Comparison of ENCODE assay signal across 27 cellular contexts in the genomic region with DNA sequence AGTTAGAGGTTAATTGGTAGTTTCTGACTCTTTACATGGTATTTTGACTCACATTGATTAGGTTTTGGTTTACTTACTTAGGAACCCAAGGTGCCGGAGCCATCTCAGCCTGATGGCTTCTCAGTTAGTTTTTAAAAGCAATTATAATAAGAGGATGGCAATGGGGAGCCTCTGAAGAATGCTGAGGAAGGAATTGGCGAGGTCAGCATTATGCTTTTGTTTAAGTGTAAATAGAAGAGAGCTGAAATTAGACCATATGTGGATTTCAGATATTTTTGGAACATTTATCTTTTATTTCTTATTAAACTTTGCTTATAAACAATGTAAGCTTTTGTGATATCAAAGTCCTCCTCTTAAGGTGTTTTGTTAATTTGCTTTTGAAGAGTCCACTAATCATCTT.
"Had no signal": no experiment of that assay in that cellular context is flagged by ENCODE, and none has a peak within 500 bp of the region (broad histone marks: within the 10 kb centered on the region; RNA-seq: fewer than 3 reads in every experiment).

No MANE protein-coding gene starts in this region.

- ATAC-seq: activated CD4-positive, CD25-positive, alpha-beta regulatory T cell treated with anti-CD3 and anti-CD28 coated beads, Interleukin-2, amount 50 U/mL, for 24 hours; activated CD8-positive, alpha-beta T cell treated with anti-CD3 and anti-CD28 coated beads for 36 hours; activated T-cell treated with anti-CD3 and anti-CD28 coated beads, Interleukin-2, amount 50 U/mL, for 4 hours; activated T-helper 17 cell treated with anti-CD3 and anti-CD28 coated beads, Interleukin-2, amount 50 U/mL, for 72 hours; esophagus mucosa; T-helper 17 cell had no signal

- H3K27me3 ChIP-seq: brain microvascular endothelial cell, dorsolateral prefrontal cortex had no signal

- H3K27ac ChIP-seq: brain microvascular endothelial cell, coronary artery, dorsolateral prefrontal cortex, WERI-Rb-1 had no signal

- H3K4me3 ChIP-seq: coronary artery, dorsolateral prefrontal cortex had no signal

- DNase-seq: activated B cell treated with CpG ODN at 0.5 μM for 24 hours; activated CD4-positive, alpha-beta T cell treated with anti-CD3 and anti-CD28 coated beads for 48 hours; activated CD4-positive, alpha-beta T cell treated with anti-CD3 and anti-CD28 coated beads, Interleukin-2, amount 50 U/mL, for 48 hours; activated CD8-positive, alpha-beta memory T cell treated with anti-CD3 and anti-CD28 coated beads for 24 hours; activated CD8-positive, alpha-beta T cell treated with anti-CD3 and anti-CD28 coated beads for 36 hours; activated effector memory CD4-positive, alpha-beta T cell treated with Interleukin-2 at 50 U/mL for 16 hours; activated gamma-delta T cell treated with Interleukin-2 at 50 U/mL for 16 hours; activated naive CD4-positive, alpha-beta T cell treated with anti-CD3 and anti-CD28 coated beads, Interleukin-2, amount 50 U/mL, for 16 hours; activated naive CD4-positive, alpha-beta T cell treated with Interleukin-2 at 50 U/mL for 16 hours; activated T-cell treated with anti-CD3 and anti-CD28 coated beads, Interleukin-2, amount 50 U/mL, for 4 hours; amniotic stem cell; anterior cingulate cortex; brain microvascular endothelial cell; dorsolateral prefrontal cortex; effector memory CD4-positive, alpha-beta T cell; endodermal cell; head of caudate nucleus; T-helper 1 cell; T-helper 17 cell; WERI-Rb-1 had no signal

- FAIRE-seq: astrocyte, bronchial epithelial cell, frontal cortex had no signal

- H3K36me3 ChIP-seq: brain microvascular endothelial cell, WERI-Rb-1 had no signal
